ENCODE assay signal across 16 cellular contexts in the genomic region with DNA sequence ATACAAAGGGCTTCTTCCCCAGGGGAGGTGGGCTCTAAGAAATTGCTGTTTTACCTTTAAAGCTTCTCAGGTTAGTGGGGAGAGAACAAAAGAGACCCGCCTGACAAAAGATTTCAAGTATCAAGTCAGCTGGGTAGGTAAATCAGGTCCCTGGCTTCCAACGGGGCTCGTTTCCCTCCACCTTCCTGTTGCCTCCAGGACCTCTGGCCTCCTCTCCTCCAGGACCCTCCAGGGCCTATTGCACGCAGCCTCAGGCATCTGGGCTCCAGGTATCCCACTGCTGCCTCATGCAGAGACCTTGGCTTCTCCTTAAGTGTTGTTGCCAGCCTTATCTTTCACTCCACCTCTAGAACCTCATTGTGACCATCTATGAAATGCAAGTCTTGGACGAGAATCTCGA. TPM values are rescaled to one million over a fixed set of nuclear protein-coding genes. Genes with fewer than 3 reads are reported as not detected.
DNase-seq lines count a peak whose midpoint lies in the region; ATAC-seq and TF ChIP-seq lines count a peak whose summit lies in the region.
"Had no signal": no experiment of that assay in that cellular context is flagged by ENCODE, and none has a peak within 500 bp of the region (broad histone marks: within the 10 kb centered on the region; RNA-seq: fewer than 3 reads in every experiment).

No MANE protein-coding gene starts in this region.

- peak overlapping the region; percentile 92 for H3K4me3 ChIP-seq in PC-3 (ENCODE audit: low read length)
- H3K4me3 ChIP-seq in skeletal muscle cell (ENCODE audit: low read depth, low read length) = peak overlapping the region; percentile 97

- H3K79me2 ChIP-seq in PC-3 (ENCODE audit: low read length) = peaks cover 89% of the 10 kb centered on the region

- no TSS peak for BruUV-seq in PC-3 (replicated peaks; lab: Mats Ljungman, UMichigan)

- H3K27me3 Mint-ChIP-seq in activated CD8-positive, alpha-beta memory T cell treated with anti-CD3 and anti-CD28 coated beads, Interleukin-2, amount 10 ng/mL, durations not matched to agents 7 days and 5 days = peaks cover 10% of the 10 kb centered on the region
- no peaks in the 10 kb centered on the region for H3K27me3 Mint-ChIP-seq in effector memory CD8-positive, alpha-beta T cell

- POLR2A ChIA-PET in PC-3 (lab: Charles Lee; ENCODE audit: unreplicated experiment) = no interaction called here

- H3K4me3 Mint-ChIP-seq in activated CD8-positive, alpha-beta memory T cell treated with anti-CD3 and anti-CD28 coated beads, Interleukin-2, amount 10 ng/mL, durations not matched to agents 7 days and 5 days = peak overlapping the region; percentile 63
- H3K4me3 Mint-ChIP-seq in effector memory CD8-positive, alpha-beta T cell = no peak overlapping the region

- H3K27me3 ChIP-seq in PC-3 (ENCODE audit: low read length) = no peaks in the 10 kb centered on the region
- H3K27me3 ChIP-seq: SJSA1 had no signal

- no peak overlapping the region for H3K9ac ChIP-seq in PC-3 (ENCODE audit: low read length)

- ATAC-seq in activated CD8-positive, alpha-beta memory T cell treated with anti-CD3 and anti-CD28 coated beads, Interleukin-2, amount 10 ng/mL, durations not matched to agents 7 days and 5 days = no peak
- ATAC-seq in PC-3 = no peak
- no peak for ATAC-seq in effector memory CD8-positive, alpha-beta T cell (replicated peaks)
- ATAC-seq in GM19328 (IDR thresholded peaks at IDR 0.05; ENCODE audit: unreplicated experiment) = no peak
- ATAC-seq: heart left ventricle had no signal

- H3K36me3 Mint-ChIP-seq in activated CD8-positive, alpha-beta memory T cell treated with anti-CD3 and anti-CD28 coated beads, Interleukin-2, amount 10 ng/mL, durations not matched to agents 7 days and 5 days = peaks cover 24% of the 10 kb centered on the region
- H3K36me3 Mint-ChIP-seq in effector memory CD8-positive, alpha-beta T cell (ENCODE audit: insufficient read depth) = peaks cover 3% of the 10 kb centered on the region

- no peaks in the 10 kb centered on the region for H3K9me2 ChIP-seq in PC-3 (replicated peaks; ENCODE audit: low read length)

- H3F3A ChIP-seq in PC-3 (ENCODE audit: low read length, unreplicated experiment) = no peaks in the 10 kb centered on the region

- H4K20me1 ChIP-seq in PC-3 (ENCODE audit: low read length) = peaks cover 66% of the 10 kb centered on the region

- H2AFZ ChIP-seq in PC-3 (ENCODE audit: low read length) = no peak overlapping the region

- H3K36me3 ChIP-seq in PC-3 (ENCODE audit: low read depth, low read length) = peaks cover 11% of the 10 kb centered on the region
- H3K36me3 ChIP-seq: heart left ventricle had no signal

- TF ChIP-seq CTCF in PC-3 (conservative IDR thresholded peaks at IDR 0.05; ENCODE audit: low read depth, low read length) = no peak

- intact Hi-C loops in PC-3 (cut with micrococcal nuclease) = no loop called here
- intact Hi-C loops in cardiac septum (cut with DNase I) = no loop called here

- peak overlapping the region; percentile 46 for H3K27ac Mint-ChIP-seq in activated CD8-positive, alpha-beta memory T cell treated with anti-CD3 and anti-CD28 coated beads, Interleukin-2, amount 10 ng/mL, durations not matched to agents 7 days and 5 days
- peak overlapping the region; percentile 10 to 49 for H3K27ac Mint-ChIP-seq in effector memory CD8-positive, alpha-beta T cell

- DNase-seq in activated CD8-positive, alpha-beta memory T cell treated with anti-CD3 and anti-CD28 coated beads, Interleukin-2, amount 10 ng/mL, durations not matched to agents 7 days and 5 days = no peak
- no peak for DNase-seq in activated CD8-positive, alpha-beta memory T cell treated with anti-CD3 and anti-CD28 coated beads for 24 hours
- DNase-seq in PC-3 (no peak), skeletal muscle cell (ENCODE audit: low read depth) (no peak), midbrain (lab: John Stamatoyannopoulos, UW) (no peak), cardiac septum (ENCODE audit: low spot score) (no peak)
- no peak for DNase-seq in effector memory CD8-positive, alpha-beta T cell
- DNase-seq: effector CD8-positive, alpha-beta T cell; heart left ventricle; NCI-H1092 treated with DMSO at 0.1 percent for 48 hours; NCI-H524; retina; trophoblast cell had no signal

- peaks cover 29% of the 10 kb centered on the region for H3K4me1 ChIP-seq in PC-3 (ENCODE audit: insufficient read depth, low read length)

- H3K4me1 Mint-ChIP-seq in activated CD8-positive, alpha-beta memory T cell treated with anti-CD3 and anti-CD28 coated beads, Interleukin-2, amount 10 ng/mL, durations not matched to agents 7 days and 5 days = peaks cover 61% of the 10 kb centered on the region
- peaks cover 34 to 52% of the 10 kb centered on the region in 2 donors for H3K4me1 Mint-ChIP-seq in effector memory CD8-positive, alpha-beta T cell (ENCODE audit: low read depth in 2 of 2)

- H3K9me3 ChIP-seq in PC-3 (ENCODE audit: low read length) = no peaks in the 10 kb centered on the region
- H3K9me3 ChIP-seq: heart left ventricle had no signal

- CTCF ChIA-PET in activated CD8-positive, alpha-beta memory T cell treated with anti-CD3 and anti-CD28 coated beads, Interleukin-2, amount 10 ng/mL, durations not matched to agents 7 days and 5 days (lab: Charles Lee) = no interaction called here
- CTCF ChIA-PET in PC-3 (lab: Charles Lee) = no interaction called here

- H3K9me3 Mint-ChIP-seq in activated CD8-positive, alpha-beta memory T cell treated with anti-CD3 and anti-CD28 coated beads, Interleukin-2, amount 10 ng/mL, durations not matched to agents 7 days and 5 days (ENCODE audit: low read depth) = no peaks in the 10 kb centered on the region
- no peaks in the 10 kb centered on the region for H3K9me3 Mint-ChIP-seq in effector memory CD8-positive, alpha-beta T cell

- peak overlapping the region; percentile 85 for H3K4me2 ChIP-seq in PC-3 (ENCODE audit: low read length)

- H3K27ac ChIP-seq in PC-3 (ENCODE audit: low read length) = no peak overlapping the region
- H3K27ac ChIP-seq: HL-60, SJSA1 had no signal

RNA-seq across cellular contexts. Expression of gene BNIP3, which starts 2.9 kb away (rescaled TPM):
- total RNA-seq in activated CD8-positive, alpha-beta memory T cell treated with anti-CD3 and anti-CD28 coated beads, Interleukin-2, amount 10 ng/mL, durations not matched to agents 7 days and 5 days = 10 to 100 TPM; 21.9 to 39.2 TPM
- total RNA-seq in PC-3 (2014; rRNA removed) (197 and 225 TPM in 2 replicates), cardiac septum (112 TPM)
